31 cellular contexts compared by ENCODE assay signal in the genomic region with DNA sequence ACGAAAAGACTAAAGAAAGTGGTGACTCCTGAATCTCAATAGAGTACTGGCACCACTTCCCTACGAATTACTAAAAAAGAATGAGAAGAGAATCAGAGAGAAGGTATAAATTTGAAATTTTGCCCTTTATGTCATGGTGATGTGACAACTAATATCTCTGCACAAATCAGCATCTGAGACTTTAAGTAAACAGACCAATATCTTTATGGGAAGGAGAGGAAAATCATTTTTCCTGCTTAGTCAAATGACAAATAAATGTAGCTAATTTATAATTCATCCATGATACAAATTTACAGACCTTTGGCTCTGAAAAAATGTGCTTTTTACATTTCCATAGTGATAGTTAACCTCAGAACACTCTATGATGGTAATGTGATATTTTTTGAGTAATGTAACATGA.
"Had no signal": no experiment of that assay in that cellular context is flagged by ENCODE, and none has a peak within 500 bp of the region (broad histone marks: within the 10 kb centered on the region; RNA-seq: fewer than 3 reads in every experiment).

No MANE protein-coding gene starts in this region.

- H3K36me3 ChIP-seq: adrenal gland, ascending aorta, brain microvascular endothelial cell, breast epithelium, cardiac muscle cell had no signal

- H3K4me1 ChIP-seq: adrenal gland, ascending aorta, body of pancreas, breast epithelium had no signal

- H3K27me3 ChIP-seq: adrenal gland, ascending aorta, body of pancreas, brain microvascular endothelial cell, breast epithelium, cardiac muscle cell had no signal

- H3K4me3 ChIP-seq: adrenal gland, ascending aorta, body of pancreas, breast epithelium, cardiac muscle cell had no signal

- H3K27ac ChIP-seq: adrenal gland, ascending aorta, body of pancreas, brain microvascular endothelial cell, breast epithelium, cardiac muscle cell had no signal

- ATAC-seq: activated naive CD4-positive, alpha-beta T cell treated with anti-CD3 and anti-CD28 coated beads, Interleukin-2, amount 50 U/mL, for 72 hours; activated naive CD8-positive, alpha-beta T cell treated with anti-CD3 and anti-CD28 coated beads, Interleukin-2, amount 50 U/mL, for 24 hours; activated T-cell treated with anti-CD3 and anti-CD28 coated beads, Interleukin-2, amount 50 U/mL, for 4 hours; activated T-cell treated with anti-CD3 and anti-CD28 coated beads, Interleukin-2, amount 50 U/mL, for 72 hours; activated T-helper 17 cell treated with anti-CD3 and anti-CD28 coated beads, Interleukin-2, amount 50 U/mL, for 72 hours; body of pancreas had no signal

- DNase-seq: activated effector memory CD4-positive, alpha-beta T cell treated with anti-CD3 and anti-CD28 coated beads, Interleukin-2, amount 50 U/mL, for 16 hours; activated effector memory CD4-positive, alpha-beta T cell treated with Interleukin-2 at 50 U/mL for 16 hours; activated gamma-delta T cell; activated gamma-delta T cell treated with Interleukin-2 at 50 U/mL for 16 hours; activated naive CD4-positive, alpha-beta T cell; activated naive CD4-positive, alpha-beta T cell treated with anti-CD3 and anti-CD28 coated beads for 36 hours; activated naive CD4-positive, alpha-beta T cell treated with anti-CD3 and anti-CD28 coated beads, Interleukin-2, amount 10 ng/mL, durations not matched to agents 7 days and 5 days; activated naive CD4-positive, alpha-beta T cell treated with anti-CD3 and anti-CD28 coated beads, Interleukin-2, amount 50 U/mL, for 16 hours; activated naive CD4-positive, alpha-beta T cell treated with Interleukin-2 at 50 U/mL for 16 hours; activated naive CD8-positive, alpha-beta T cell treated with anti-CD3 and anti-CD28 coated beads for 36 hours; activated naive CD8-positive, alpha-beta T cell treated with anti-CD3 and anti-CD28 coated beads, Interleukin-2, amount 10 ng/mL, durations not matched to agents 7 days and 5 days; activated naive CD8-positive, alpha-beta T cell treated with anti-CD3 and anti-CD28 coated beads, Interleukin-2, amount 50 U/mL, for 24 hours; activated T-cell treated with anti-CD3 and anti-CD28 coated beads, Interleukin-2, amount 50 U/mL, for 24 hours; activated T-cell treated with anti-CD3 and anti-CD28 coated beads, Interleukin-2, amount 50 U/mL, for 4 hours; activated T-cell treated with anti-CD3 and anti-CD28 coated beads, Interleukin-2, amount 50 U/mL, for 48 hours; activated T-cell treated with anti-CD3 and anti-CD28 coated beads, Interleukin-2, amount 50 U/mL, for 72 hours; adrenal gland; amniotic stem cell; amygdala; anterior cingulate cortex; aorta; body of pancreas; brain microvascular endothelial cell; caudate nucleus; central memory CD4-positive, alpha-beta T cell; cerebellar nuclear complex had no signal

- H3K9me3 ChIP-seq: adrenal gland, ascending aorta, body of pancreas, breast epithelium had no signal
